16 cellular contexts compared by ENCODE assay signal in the genomic region with DNA sequence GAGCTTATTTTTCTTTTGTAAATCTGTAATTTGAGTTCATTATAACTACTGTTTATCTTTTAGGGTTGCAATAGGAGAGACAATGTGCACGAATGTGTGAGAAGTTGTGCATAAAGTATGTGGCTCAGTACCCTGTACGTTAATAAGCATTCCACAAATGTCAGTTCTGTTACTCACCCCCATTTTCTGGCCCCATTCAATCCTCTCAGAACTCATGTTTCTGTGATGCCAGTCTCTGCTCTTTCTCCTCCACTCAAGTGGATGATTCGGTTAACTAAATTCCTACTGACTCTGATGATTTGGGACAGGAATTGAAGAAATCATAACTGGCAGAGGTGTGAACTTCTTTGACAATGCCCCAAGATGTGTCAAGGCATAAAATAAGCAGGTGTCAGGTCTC. TPM values are rescaled to one million over a fixed set of nuclear protein-coding genes. Genes with fewer than 3 reads are reported as not detected.
DNase-seq lines count a peak whose midpoint lies in the region; ATAC-seq, FAIRE-seq and TF ChIP-seq lines count a peak whose summit lies in the region.
"Had no signal": no experiment of that assay in that cellular context is flagged by ENCODE, and none has a peak within 500 bp of the region (broad histone marks: within the 10 kb centered on the region; RNA-seq: fewer than 3 reads in every experiment).

No MANE protein-coding gene starts in this region.

- POLR2A ChIA-PET in H1 (lab: Charles Lee; ENCODE audit: partially characterized antibody) = interaction anchor here (0.6 to 2.9 kb wide), 11 partner anchors 10 to 128 kb away, joined by 3 to 34 read pairs (median 3); a partner anchor contains a TSS

- H3K36me3 Mint-ChIP-seq in mesothelial cell of epicardium = no peaks in the 10 kb centered on the region
- H3K36me3 Mint-ChIP-seq in stimulated activated effector memory CD8-positive, alpha-beta T cell treated with anti-CD3 and anti-CD28 coated beads, Interleukin-12 subunit alpha, Interleukin-12 subunit beta, amount 100 ng/mL, for 72 hours = no peaks in the 10 kb centered on the region
- H3K36me3 Mint-ChIP-seq in CD14-positive monocyte = no peaks in the 10 kb centered on the region
- H3K36me3 Mint-ChIP-seq: activated CD8-positive, alpha-beta memory T cell treated with anti-CD3 and anti-CD28 coated beads, Interleukin-2, amount 10 ng/mL, durations not matched to agents 7 days and 5 days; activated naive CD8-positive, alpha-beta T cell treated with anti-CD3 and anti-CD28 coated beads, Interleukin-2, amount 10 ng/mL, durations not matched to agents 7 days and 5 days; CD4-positive, CD25-positive, alpha-beta regulatory T cell had no signal

- H3K4me1 Mint-ChIP-seq in mesothelial cell of epicardium (peaks cover 31% of the 10 kb centered on the region), CD14-positive monocyte (no peaks in the 10 kb centered on the region)
- H3K4me1 Mint-ChIP-seq in stimulated activated effector memory CD8-positive, alpha-beta T cell treated with anti-CD3 and anti-CD28 coated beads, Interleukin-12 subunit alpha, Interleukin-12 subunit beta, amount 100 ng/mL, for 72 hours = no peaks in the 10 kb centered on the region
- H3K4me1 Mint-ChIP-seq: activated CD8-positive, alpha-beta memory T cell treated with anti-CD3 and anti-CD28 coated beads, Interleukin-2, amount 10 ng/mL, durations not matched to agents 7 days and 5 days; activated naive CD8-positive, alpha-beta T cell treated with anti-CD3 and anti-CD28 coated beads, Interleukin-2, amount 10 ng/mL, durations not matched to agents 7 days and 5 days; CD4-positive, CD25-positive, alpha-beta regulatory T cell had no signal

- H3K23me2 ChIP-seq in H1 (ENCODE audit: low read depth, low read length) = no peaks in the 10 kb centered on the region

- peak overlapping the region; percentile 27 for H3K27ac Mint-ChIP-seq in mesothelial cell of epicardium
- no peak overlapping the region for H3K27ac Mint-ChIP-seq in stimulated activated effector memory CD8-positive, alpha-beta T cell treated with anti-CD3 and anti-CD28 coated beads, Interleukin-12 subunit alpha, Interleukin-12 subunit beta, amount 100 ng/mL, for 72 hours
- no peak overlapping the region for H3K27ac Mint-ChIP-seq in CD14-positive monocyte
- H3K27ac Mint-ChIP-seq: activated CD8-positive, alpha-beta memory T cell treated with anti-CD3 and anti-CD28 coated beads, Interleukin-2, amount 10 ng/mL, durations not matched to agents 7 days and 5 days; activated naive CD8-positive, alpha-beta T cell treated with anti-CD3 and anti-CD28 coated beads, Interleukin-2, amount 10 ng/mL, durations not matched to agents 7 days and 5 days; CD4-positive, CD25-positive, alpha-beta regulatory T cell had no signal

- ATAC-seq in HG02678 (IDR thresholded peaks at IDR 0.05; ENCODE audit: unreplicated experiment) (no peak), GM18873 (IDR thresholded peaks at IDR 0.05; ENCODE audit: low FRiP score, unreplicated experiment) (no peak)
- no peak for ATAC-seq in stimulated activated effector memory CD8-positive, alpha-beta T cell treated with anti-CD3 and anti-CD28 coated beads, Interleukin-12 subunit alpha, Interleukin-12 subunit beta, amount 100 ng/mL, for 72 hours
- ATAC-seq: activated CD8-positive, alpha-beta memory T cell treated with anti-CD3 and anti-CD28 coated beads, Interleukin-2, amount 10 ng/mL, durations not matched to agents 7 days and 5 days had no signal

- H4K91ac ChIP-seq in H1 (replicated peaks; ENCODE audit: insufficient read length, low read length) = peak overlapping the region; percentile 92

- peak overlapping the region; percentile 84 for H4K5ac ChIP-seq in H1 (ENCODE audit: insufficient read length, low read depth, low read length)

- no peak overlapping the region for H2AFZ ChIP-seq in H1 (ENCODE audit: low read length)

- H3K18ac ChIP-seq in H1 (ENCODE audit: extremely low read depth, low read length) = peak overlapping the region; percentile 89

- H3K9me3 ChIP-seq in H1 (ENCODE audit: insufficient read depth in 2 of 2, low read depth in 1 of 2, low read length in 1 of 2) = peaks cover 4 to 7% of the 10 kb centered on the region in 2 experiments; a peak in 2 of 4 replicates

- DNase-seq in Daoy (ENCODE audit: low read depth) (peak; percentile 76), NCI-H226 (peak; percentile 71), H1 (ENCODE audit: low read depth in 1 of 2, low spot score in 2 of 2) (no peak), mesothelial cell of epicardium (ENCODE audit: low spot score in 2 of 2, unreplicated experiment in 2 of 2) (no peak), CD14-positive monocyte (ENCODE audit: low spot score) (no peak)
- DNase-seq in stimulated activated effector memory CD8-positive, alpha-beta T cell treated with anti-CD3 and anti-CD28 coated beads, Interleukin-12 subunit alpha, Interleukin-12 subunit beta, amount 100 ng/mL, for 72 hours (ENCODE audit: low spot score in 2 of 2) = no peak
- DNase-seq: activated CD8-positive, alpha-beta memory T cell treated with anti-CD3 and anti-CD28 coated beads, Interleukin-2, amount 10 ng/mL, durations not matched to agents 7 days and 5 days; activated naive CD8-positive, alpha-beta T cell treated with anti-CD3 and anti-CD28 coated beads, Interleukin-2, amount 10 ng/mL, durations not matched to agents 7 days and 5 days; CD4-positive, CD25-positive, alpha-beta regulatory T cell; effector CD4-positive, alpha-beta T cell; Karpas-422; small intestine had no signal

- peaks cover 3 to 24% (median 19%) of the 10 kb centered on the region in 4 experiments for H3K4me1 ChIP-seq in H1 (replicated peaks in 1 of 4; ENCODE audit: control insufficient read depth in 3 of 4, insufficient read depth in 4 of 4, low read length in 3 of 4)

- 0 out of 2 replicates have a peak overlapping the region, but pooled peaks have one; percentile 8 for H2AK5ac ChIP-seq in H1 (ENCODE audit: low read depth, low read length)

- TF ChIP-seq POLR2A in H1 (IDR thresholded peaks at IDR 0.05; ENCODE audit: control extremely low read depth in 1 of 2, low read depth in 2 of 2, low read length in 2 of 2) = no peak

- no peak overlapping the region for H2BK15ac ChIP-seq in H1 (ENCODE audit: low read length)

- H3K4me2 ChIP-seq in H1 (ENCODE audit: insufficient read depth in 1 of 2, low read depth in 2 of 2, low read length in 2 of 2) = peak overlapping the region; percentile 30 to 59; a peak in 3 of 4 replicates

- H3K79me1 ChIP-seq in H1 (ENCODE audit: low read depth, low read length) = no peaks in the 10 kb centered on the region

- no peak overlapping the region for H3K9ac ChIP-seq in H1 (replicated peaks in 1 of 4; ENCODE audit: extremely low read depth in 1 of 4, low read depth in 3 of 4, low read length in 3 of 4)

- H3K4me3 Mint-ChIP-seq in mesothelial cell of epicardium = no peak overlapping the region
- no peak overlapping the region for H3K4me3 Mint-ChIP-seq in stimulated activated effector memory CD8-positive, alpha-beta T cell treated with anti-CD3 and anti-CD28 coated beads, Interleukin-12 subunit alpha, Interleukin-12 subunit beta, amount 100 ng/mL, for 72 hours
- H3K4me3 Mint-ChIP-seq in CD14-positive monocyte = no peak overlapping the region
- H3K4me3 Mint-ChIP-seq: activated CD8-positive, alpha-beta memory T cell treated with anti-CD3 and anti-CD28 coated beads, Interleukin-2, amount 10 ng/mL, durations not matched to agents 7 days and 5 days; activated naive CD8-positive, alpha-beta T cell treated with anti-CD3 and anti-CD28 coated beads, Interleukin-2, amount 10 ng/mL, durations not matched to agents 7 days and 5 days; CD4-positive, CD25-positive, alpha-beta regulatory T cell had no signal

- H3K56ac ChIP-seq in H1 (replicated peaks; ENCODE audit: insufficient read length, low read depth, low read length) = peak overlapping the region; percentile 12

- H3K27ac ChIP-seq in H1 (ENCODE audit: low read depth, low read length) = 0 out of 2 replicates have a peak overlapping the region, but pooled peaks have one; percentile 44

- no peaks in the 10 kb centered on the region for H3K9me3 Mint-ChIP-seq in mesothelial cell of epicardium
- H3K9me3 Mint-ChIP-seq in stimulated activated effector memory CD8-positive, alpha-beta T cell treated with anti-CD3 and anti-CD28 coated beads, Interleukin-12 subunit alpha, Interleukin-12 subunit beta, amount 100 ng/mL, for 72 hours = no peaks in the 10 kb centered on the region
- peaks cover 0 to 2% (median 0%) of the 10 kb centered on the region in 7 donors for H3K9me3 Mint-ChIP-seq in CD14-positive monocyte
- H3K9me3 Mint-ChIP-seq: activated naive CD8-positive, alpha-beta T cell treated with anti-CD3 and anti-CD28 coated beads, Interleukin-2, amount 10 ng/mL, durations not matched to agents 7 days and 5 days; CD4-positive, CD25-positive, alpha-beta regulatory T cell had no signal

- H2BK12ac ChIP-seq in H1 (ENCODE audit: low read depth, low read length) = no peak overlapping the region; the same call in 1 of the 2 replicates

- peak overlapping the region; percentile 96; the same call in 1 of the 2 replicates for H2BK5ac ChIP-seq in H1 (ENCODE audit: low read depth, low read length)

- no peaks in the 10 kb centered on the region for H3K36me3 ChIP-seq in H1 (ENCODE audit: control insufficient read depth in 2 of 4, insufficient read depth in 4 of 4, low read length in 3 of 4)

- H3K27me3 Mint-ChIP-seq in mesothelial cell of epicardium (ENCODE audit: low read depth) (peaks cover 1% of the 10 kb centered on the region), CD14-positive monocyte (ENCODE audit: low read depth in 3 of 3) (peaks cover 2 to 4% (median 4%) of the 10 kb centered on the region in 3 donors)

- peak overlapping the region in 1 of 4 experiments; percentile 33; a peak in 1 of 8 replicates for H3K4me3 ChIP-seq in H1 (ENCODE audit: extremely low read depth in 1 of 4, insufficient read depth in 2 of 4, low read depth in 3 of 4, low read length in 4 of 4)

- no peaks in the 10 kb centered on the region; a peak in 1 of 7 replicates for H3K27me3 ChIP-seq in H1 (replicated peaks in 1 of 4; ENCODE audit: control insufficient read depth in 3 of 4, extremely low read depth in 1 of 4, insufficient read depth in 3 of 4, low read length in 3 of 4)

- H3K79me2 ChIP-seq in H1 (ENCODE audit: control insufficient read depth in 1 of 2, insufficient read depth in 2 of 2, low read length in 2 of 2) = no peaks in the 10 kb centered on the region

- H3K4ac ChIP-seq in H1 (replicated peaks; ENCODE audit: insufficient read length, low read depth, low read length) = no peak overlapping the region

- FAIRE-seq in H1 (lab: Jason Lieb, UNC) = peak; percentile 28
- FAIRE-seq: RCC 7860, small intestine had no signal

- H4K20me1 ChIP-seq in H1 (replicated peaks in 1 of 2; ENCODE audit: control insufficient read depth in 1 of 2, insufficient read depth in 2 of 2, low read length in 2 of 2) = no peaks in the 10 kb centered on the region

- no peak overlapping the region for H3K14ac ChIP-seq in H1 (ENCODE audit: insufficient read length)

- peak overlapping the region; percentile 36; the same call in 1 of the 2 replicates for H2BK20ac ChIP-seq in H1 (ENCODE audit: low read length)

- TF ChIP-seq RAD21 in H1 (IDR thresholded peaks at IDR 0.05 in 1 of 2, conservative IDR thresholded peaks at IDR 0.05 in 1 of 2; ENCODE audit: low read depth in 2 of 2, low read length in 2 of 2) = no peak

- intact Hi-C loops in CD14-positive monocyte (cut with micrococcal nuclease) = no loop called here

- H3K23ac ChIP-seq in H1 (ENCODE audit: insufficient read length) = no peak overlapping the region

- TF ChIP-seq EP300 in H1 (IDR thresholded peaks at IDR 0.05; ENCODE audit: borderline replicate concordance in 1 of 2, low read depth in 2 of 2, low read length in 2 of 2) = no peak

- H4K8ac ChIP-seq in H1 (ENCODE audit: extremely low read depth, insufficient read depth, low read length) = no peak overlapping the region

- H2BK120ac ChIP-seq in H1 (replicated peaks; ENCODE audit: low read depth, low read length) = peak overlapping the region; percentile 99

- WGBS in H1 (ENCODE audit: extremely low coverage in 1 of 2, insufficient coverage in 1 of 2, insufficient read length in 1 of 2, insufficient replicate concordance in 2 of 2, low coverage in 1 of 2, low lambda C conversion rate in 2 of 2, missing lambda C conversion rate in 1 of 2), 2 experiments = 35% methylated on average over 3 of the region's 3 CpGs; no CpG with 5 or more reads in 1 of the 2 experiments

- TF ChIP-seq CTCF in H1 (IDR thresholded peaks at IDR 0.05; ENCODE audit: control extremely low read depth in 1 of 3, insufficient read depth in 1 of 3, low read depth in 1 of 3, low read length in 3 of 3) (no peak), mesothelial cell of epicardium (IDR thresholded peaks at IDR 0.05; ENCODE audit: unreplicated experiment) (no peak), CD14-positive monocyte (IDR thresholded peaks at IDR 0.05) (no peak)

- CTCF ChIA-PET in H1 (lab: Charles Lee; ENCODE audit: partially characterized antibody) = interaction anchor here (0.8 to 14.1 kb wide), 19 partner anchors 8 to 278 kb away, joined by 3 to 248 read pairs (median 4); a partner anchor contains a TSS

RNA-seq across cellular contexts. Expression of a gene that starts 10.2 kb away (rescaled TPM):
- not detected in 2 replicates for total RNA-seq in Daoy (2014; rRNA removed; shearing (Covaris generic))
- 0.17 and 0.35 TPM in 2 replicates for total RNA-seq in H1 (2021; fragmentation: NEBNext Ultra II Directional; extraction: Animal tissue kit (Norgen Biotek cat#: 25700))
- polyA plus RNA-seq in H1 (2011; rRNA removed) (0.06 and 0.22 TPM in 2 replicates), CD14-positive monocyte (not detected)
- 0.14 TPM for polyA plus RNA-seq in H1 (2011; cell fraction: cytosol; rRNA removed)
- not detected for polyA plus RNA-seq in H1 (2011; cell fraction: nucleus; rRNA removed)
- 0.11 to 0.15 TPM in 2 of 4 replicates, not detected in the others for polyA plus RNA-seq in H1 (2012, experiment 1 of 2)
- not detected for polyA plus RNA-seq in H1 (2012, experiment 2 of 2)
- polyA plus RNA-seq in H1 (2013, experiment 1 of 2) = 0.49 TPM
- polyA plus RNA-seq in H1 (2013, experiment 2 of 2) = 0.40 TPM
- not detected in 2 replicates for polyA minus RNA-seq in H1 (2011; rRNA and poly(A)+ RNA removed)
- not detected for polyA minus RNA-seq in H1 (2011; cell fraction: cytosol; rRNA and poly(A)+ RNA removed)
- polyA minus RNA-seq in H1 (2011; cell fraction: nucleus; rRNA and poly(A)+ RNA removed) = not detected
- total RNA-seq in mesothelial cell of epicardium = not detected in 3 replicates
- total RNA-seq: activated CD8-positive, alpha-beta memory T cell treated with anti-CD3 and anti-CD28 coated beads, Interleukin-2, amount 10 ng/mL, durations not matched to agents 7 days and 5 days; activated naive CD8-positive, alpha-beta T cell treated with anti-CD3 and anti-CD28 coated beads, Interleukin-2, amount 10 ng/mL, durations not matched to agents 7 days and 5 days; CD4-positive, CD25-positive, alpha-beta regulatory T cell; urinary bladder had no signal
- polyA plus RNA-seq: CD4-positive, CD25-positive, alpha-beta regulatory T cell; small intestine; urinary bladder had no signal

Comparison
In these comparisons a context has a peak if more than half of its experiments do, and no peak if none do; other contexts are left out.
1. DNase-seq: peak in Daoy (single experiment) and NCI-H226 (single experiment); none in H1 (0 of 2), mesothelial cell of epicardium (0 of 2), stimulated activated effector memory CD8-positive, alpha-beta T cell treated with anti-CD3 and anti-CD28 coated beads, Interleukin-12 subunit alpha, Interleukin-12 subunit beta, amount 100 ng/mL, for 72 hours (0 of 2) and CD14-positive monocyte (single experiment).